In genomic region chr11:112225753-112226061, GRCh38 we compare ENCODE assay signal across 9 cellular contexts. TPM values are rescaled to one million over a fixed set of nuclear protein-coding genes. Genes with fewer than 3 reads are reported as not detected.
A peak's percentile ranks its signal among the peaks of the same experiment; 100 is the strongest.
DNase-seq lines count a peak whose midpoint lies in the region; ATAC-seq, FAIRE-seq and TF ChIP-seq lines count a peak whose summit lies in the region.
"Had no signal": no experiment of that assay in that cellular context is flagged by ENCODE, and none has a peak within 500 bp of the region (broad histone marks: within the 10 kb centered on the region; RNA-seq: fewer than 3 reads in every experiment).

No MANE protein-coding gene starts in this region.

- peak overlapping the region; percentile 97 for H3K9ac ChIP-seq in skeletal muscle satellite cell (ENCODE audit: low read depth, low read length)

- H3K4me1 Mint-ChIP-seq in GM23338 = peaks cover 8% of the 10 kb centered on the region
- H3K4me1 Mint-ChIP-seq in activated CD8-positive, alpha-beta T cell treated with anti-CD3 and anti-CD28 coated beads, Interleukin-2, amount 10 ng/mL, durations not matched to agents 7 days and 5 days (ENCODE audit: low read depth) = peaks cover 17% of the 10 kb centered on the region

- H3K36me3 ChIP-seq in GM23338 (ENCODE audit: insufficient read depth) = peaks cover 8% of the 10 kb centered on the region; the same call in 1 of the 2 replicates
- peaks cover 32% of the 10 kb centered on the region for H3K36me3 ChIP-seq in left ventricle myocardium inferior
- H3K36me3 ChIP-seq in skeletal muscle satellite cell (ENCODE audit: insufficient read depth, low read length) = peaks cover 16% of the 10 kb centered on the region

- H3K27me3 Mint-ChIP-seq in GM23338 (ENCODE audit: insufficient read depth, low read depth, poor library complexity) = peaks cover 9% of the 10 kb centered on the region
- no peaks in the 10 kb centered on the region for H3K27me3 Mint-ChIP-seq in activated CD8-positive, alpha-beta T cell treated with anti-CD3 and anti-CD28 coated beads, Interleukin-2, amount 10 ng/mL, durations not matched to agents 7 days and 5 days (ENCODE audit: low read depth)

- no peak for TF ChIP-seq CTCF in GM23338 (conservative IDR thresholded peaks at IDR 0.05; ENCODE audit: low read depth in 2 of 2)
- TF ChIP-seq CTCF in left ventricle myocardium inferior (IDR thresholded peaks at IDR 0.05; ENCODE audit: borderline replicate concordance) = no peak
- no peak for TF ChIP-seq CTCF in D721Med (IDR thresholded peaks at IDR 0.05; ENCODE audit: insufficient read depth, missing control alignments)

- peak; percentile 50; the same call in 1 of the 3 replicates for ATAC-seq in GM23338
- ATAC-seq in activated CD8-positive, alpha-beta T cell treated with anti-CD3 and anti-CD28 coated beads, Interleukin-2, amount 10 ng/mL, durations not matched to agents 7 days and 5 days = no peak

- peak overlapping the region; percentile 75 for H3K4me3 Mint-ChIP-seq in GM23338
- peak overlapping the region; percentile 73 for H3K4me3 Mint-ChIP-seq in activated CD8-positive, alpha-beta T cell treated with anti-CD3 and anti-CD28 coated beads, Interleukin-2, amount 10 ng/mL, durations not matched to agents 7 days and 5 days

- POLR2A ChIA-PET in activated CD8-positive, alpha-beta T cell treated with anti-CD3 and anti-CD28 coated beads, Interleukin-2, amount 10 ng/mL, durations not matched to agents 7 days and 5 days (lab: Charles Lee) = interaction anchor here (0.6 to 1.2 kb wide), 2 partner anchors 21 to 56 kb away, joined by 3 to 4 read pairs; no protein-coding TSS in a partner anchor

- H3K9me3 Mint-ChIP-seq in GM23338 = no peaks in the 10 kb centered on the region
- H3K9me3 Mint-ChIP-seq in activated CD8-positive, alpha-beta T cell treated with anti-CD3 and anti-CD28 coated beads, Interleukin-2, amount 10 ng/mL, durations not matched to agents 7 days and 5 days (ENCODE audit: insufficient read depth) = no peaks in the 10 kb centered on the region

- H3K27ac ChIP-seq in GM23338 (ENCODE audit: low read depth) = peak overlapping the region; percentile 90
- H3K27ac ChIP-seq in left ventricle myocardium inferior (replicated peaks) = peak overlapping the region; percentile 96

- H3K4me3 ChIP-seq in GM23338 (peak overlapping the region; percentile 85), left ventricle myocardium inferior (peak overlapping the region; percentile 71), skeletal muscle satellite cell (ENCODE audit: low read length) (peak overlapping the region; percentile 95)

- H3K9me2 ChIP-seq in GM23338 (ENCODE audit: insufficient read depth) = no peaks in the 10 kb centered on the region

- CTCF ChIA-PET in activated CD8-positive, alpha-beta T cell treated with anti-CD3 and anti-CD28 coated beads, Interleukin-2, amount 10 ng/mL, durations not matched to agents 7 days and 5 days (lab: Charles Lee) = interaction anchor here (10.3 kb wide), 1 partner anchor 56 kb away, joined by 264 read pairs; no protein-coding TSS in a partner anchor

- H3K4me2 ChIP-seq in GM23338 (peak overlapping the region; percentile 95), skeletal muscle satellite cell (ENCODE audit: low read length) (peak overlapping the region; percentile 95)

- H3K4me1 ChIP-seq in GM23338 (ENCODE audit: insufficient read depth) = peaks cover 7% of the 10 kb centered on the region; the same call in 1 of the 2 replicates
- H3K4me1 ChIP-seq in left ventricle myocardium inferior = peaks cover 23% of the 10 kb centered on the region
- peaks cover 26% of the 10 kb centered on the region for H3K4me1 ChIP-seq in skeletal muscle satellite cell (ENCODE audit: control insufficient read depth, insufficient read depth, low read length)

- intact Hi-C loops in left ventricle myocardium inferior (cut with micrococcal nuclease) = no loop called here

- DNase-seq in GM23338 (ENCODE audit: low spot score) = no peak
- no peak for DNase-seq in activated CD8-positive, alpha-beta T cell treated with anti-CD3 and anti-CD28 coated beads, Interleukin-2, amount 10 ng/mL, durations not matched to agents 7 days and 5 days
- no peak for DNase-seq in left ventricle myocardium inferior
- DNase-seq in NCI-H69 (lab: John Stamatoyannopoulos, UW) = no peak
- no peak for DNase-seq in D721Med (ENCODE audit: insufficient read length, low spot score)
- DNase-seq in activated CD4-positive, CD25-positive, alpha-beta regulatory T cell (lab: John Stamatoyannopoulos, UW) = no peak
- no peak for DNase-seq in CD1c-positive myeloid dendritic cell (ENCODE audit: extremely low spot score)

- peaks cover 30% of the 10 kb centered on the region for H3K79me2 ChIP-seq in GM23338 (replicated peaks; ENCODE audit: insufficient read depth)

- H4K20me1 ChIP-seq in GM23338 (replicated peaks; ENCODE audit: insufficient read depth) = peaks cover 5% of the 10 kb centered on the region; the same call in 1 of the 2 replicates

- H3K36me3 Mint-ChIP-seq in GM23338 (ENCODE audit: low read depth) = peaks cover 11% of the 10 kb centered on the region; the same call in 2 of the 3 replicates
- peaks cover 27% of the 10 kb centered on the region for H3K36me3 Mint-ChIP-seq in activated CD8-positive, alpha-beta T cell treated with anti-CD3 and anti-CD28 coated beads, Interleukin-2, amount 10 ng/mL, durations not matched to agents 7 days and 5 days (ENCODE audit: low read depth)

- no peaks in the 10 kb centered on the region for H3F3A ChIP-seq in GM23338 (replicated peaks; ENCODE audit: low read depth)

- H3K27me3 ChIP-seq in GM23338 (ENCODE audit: insufficient read depth) (no peaks in the 10 kb centered on the region; the same call in 1 of the 2 replicates), left ventricle myocardium inferior (ENCODE audit: low read depth) (no peaks in the 10 kb centered on the region), skeletal muscle satellite cell (ENCODE audit: control insufficient read depth, insufficient read depth, low read length) (no peaks in the 10 kb centered on the region)

- H3K27ac Mint-ChIP-seq in GM23338 = peak overlapping the region; percentile 95
- peak overlapping the region; percentile 96 for H3K27ac Mint-ChIP-seq in activated CD8-positive, alpha-beta T cell treated with anti-CD3 and anti-CD28 coated beads, Interleukin-2, amount 10 ng/mL, durations not matched to agents 7 days and 5 days

- FAIRE-seq in D721Med (lab: Jason Lieb, UNC) = no peak

- H3K9me3 ChIP-seq in left ventricle myocardium inferior (replicated peaks) (no peaks in the 10 kb centered on the region), skeletal muscle satellite cell (replicated peaks; ENCODE audit: low read length) (no peaks in the 10 kb centered on the region)

- peak overlapping the region; percentile 99 for H2AFZ ChIP-seq in GM23338

TF ChIP-seq in GM23338, 12 proteins besides CTCF, POLR2A, EP300 and RAD21:
- no peak for TF ChIP-seq ZNF114 (CRISPR knock-in tag; IDR thresholded peaks at IDR 0.05)
- TF ChIP-seq ZNF331 (CRISPR knock-in tag; IDR thresholded peaks at IDR 0.05; ENCODE audit: low read depth) = no peak
- TF ChIP-seq STAT1 (IDR thresholded peaks at IDR 0.05; ENCODE audit: unreplicated experiment) = no peak
- no peak for TF ChIP-seq REST (IDR thresholded peaks at IDR 0.05; ENCODE audit: unreplicated experiment)

RNA-seq across cellular contexts. Expression of gene PTS, which starts 0.5 kb away (rescaled TPM):
- 19.9 and 29.1 TPM in 2 replicates for total RNA-seq in GM23338 (2014; rRNA removed; shearing (Covaris generic))
- polyA plus RNA-seq in GM23338 (2016; fragmentation: Nextera tagmentation; extraction: Ambion mirVana) = 85.5 and 103 TPM in 2 replicates
- total RNA-seq in activated CD8-positive, alpha-beta T cell treated with anti-CD3 and anti-CD28 coated beads, Interleukin-2, amount 10 ng/mL, durations not matched to agents 7 days and 5 days = 10 to 100 TPM; 19.8 to 20.8 TPM
- total RNA-seq in left ventricle myocardium inferior = 27.0 TPM
- total RNA-seq in skeletal muscle satellite cell (2012; rRNA removed) = 63.9 and 71.0 TPM in 2 replicates

RNA-seq across cellular contexts. Expression of gene PLET1, which starts 35.0 kb away (rescaled TPM):
- not detected in 2 replicates for total RNA-seq in GM23338 (2014; rRNA removed; shearing (Covaris generic))
- polyA plus RNA-seq in GM23338 (2016; fragmentation: Nextera tagmentation; extraction: Ambion mirVana) = not detected in 2 replicates
- not detected for total RNA-seq in activated CD8-positive, alpha-beta T cell treated with anti-CD3 and anti-CD28 coated beads, Interleukin-2, amount 10 ng/mL, durations not matched to agents 7 days and 5 days
- not detected for total RNA-seq in left ventricle myocardium inferior
- total RNA-seq in skeletal muscle satellite cell (2012; rRNA removed) = not detected in 2 replicates
- total RNA-seq: NCI-H460 had no signal

RNA-seq across cellular contexts. Expression of gene BCO2, which starts 50.4 kb away (rescaled TPM):
- 0.63 and 1.4 TPM in 2 replicates for total RNA-seq in GM23338 (2014; rRNA removed; shearing (Covaris generic))
- 0.59 and 1.1 TPM in 2 replicates for polyA plus RNA-seq in GM23338 (2016; fragmentation: Nextera tagmentation; extraction: Ambion mirVana)
- total RNA-seq in activated CD8-positive, alpha-beta T cell treated with anti-CD3 and anti-CD28 coated beads, Interleukin-2, amount 10 ng/mL, durations not matched to agents 7 days and 5 days = 1 to 10 TPM; 1.3 to 1.9 TPM
- 169 TPM for total RNA-seq in left ventricle myocardium inferior
- total RNA-seq in skeletal muscle satellite cell (2012; rRNA removed) = 0.25 and 2.0 TPM in 2 replicates

RNA-seq across cellular contexts. Expression of gene TEX12, which starts 58.5 kb away (rescaled TPM):
- total RNA-seq in GM23338 (2014; rRNA removed; shearing (Covaris generic)) = 0.35 TPM in 1 of 2 replicates, not detected in the other
- 1.1 TPM in 1 of 2 replicates, not detected in the other for polyA plus RNA-seq in GM23338 (2016; fragmentation: Nextera tagmentation; extraction: Ambion mirVana)
- total RNA-seq in activated CD8-positive, alpha-beta T cell treated with anti-CD3 and anti-CD28 coated beads, Interleukin-2, amount 10 ng/mL, durations not matched to agents 7 days and 5 days = not detected
- total RNA-seq in left ventricle myocardium inferior = 0.22 TPM
- 0.25 TPM in 1 of 2 replicates, not detected in the other for total RNA-seq in skeletal muscle satellite cell (2012; rRNA removed)

Comparison
In these comparisons a context has a peak if more than half of its experiments do, and no peak if none do; other contexts are left out.
1. RNA of gene BCO2, which starts 50.4 kb away (total RNA-seq): 169 TPM in left ventricle myocardium inferior (single experiment); 1.3 to 1.9 TPM in activated CD8-positive, alpha-beta T cell treated with anti-CD3 and anti-CD28 coated beads, Interleukin-2, amount 10 ng/mL, durations not matched to agents 7 days and 5 days and 0.63 to 1.4 TPM in GM23338; every median in the first group is over 10 times any median in the second.
2. Peak in every context shown above with its lines, with median percentiles within 50 percentile points of each other: H3K4me3 ChIP-seq.